23 cellular contexts compared by ENCODE assay signal in the genomic region with DNA sequence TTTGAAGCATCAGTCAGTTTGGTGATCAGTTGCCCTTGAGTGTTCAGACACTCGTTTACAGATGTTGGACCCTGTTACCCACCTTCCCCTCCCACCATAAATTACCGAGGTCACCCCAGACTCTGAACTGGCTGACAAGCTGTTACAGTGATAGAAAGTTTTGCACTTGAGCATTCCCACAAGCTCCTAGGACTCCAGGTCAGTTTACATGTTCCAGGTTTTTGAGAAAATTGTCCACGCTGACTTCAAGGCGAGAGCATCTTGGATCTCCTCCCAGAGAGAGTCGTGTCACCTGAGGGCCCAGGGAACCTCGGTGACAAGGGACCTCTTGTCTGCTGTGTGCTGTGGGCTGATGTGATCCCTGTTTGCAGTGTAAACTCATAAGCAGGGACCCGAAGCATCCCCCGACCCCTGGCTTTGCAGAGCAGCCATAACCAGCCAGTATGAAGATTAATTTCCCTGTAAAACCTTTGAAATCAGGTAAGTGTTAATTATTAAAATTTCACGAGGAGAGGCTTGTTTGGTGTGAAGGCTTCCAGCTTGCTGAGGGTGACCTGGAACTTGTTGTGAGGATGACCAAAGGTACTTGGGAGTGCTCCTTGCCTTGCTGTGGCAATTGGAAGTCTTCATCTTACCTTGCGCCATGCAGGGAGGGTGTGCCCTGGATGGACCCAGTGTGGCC.
"Had no signal": no experiment of that assay in that cellular context is flagged by ENCODE, and none has a peak within 500 bp of the region (broad histone marks: within the 10 kb centered on the region; RNA-seq: fewer than 3 reads in every experiment).

No MANE protein-coding gene starts in this region.

- H3K9me3 ChIP-seq: SJSA1 had no signal

- H3K36me3 ChIP-seq: brain microvascular endothelial cell, cardiac muscle cell, SJSA1 had no signal

- H3K27ac ChIP-seq: brain microvascular endothelial cell, cardiac muscle cell, SJSA1 had no signal

- H3K27me3 ChIP-seq: brain microvascular endothelial cell, cardiac muscle cell, SJSA1 had no signal

- ATAC-seq: activated CD4-positive, CD25-positive, alpha-beta regulatory T cell treated with anti-CD3 and anti-CD28 coated beads, Interleukin-2, amount 50 U/mL, for 24 hours; activated CD8-positive, alpha-beta T cell treated with anti-CD3 and anti-CD28 coated beads, Interleukin-2, amount 10 ng/mL, durations not matched to agents 7 days and 5 days; SK-N-SH treated with all-trans-retinoic acid at 6 μM for 48 hours had no signal

- H3K4me3 ChIP-seq: cardiac muscle cell, SJSA1 had no signal

- H3K4me3 Mint-ChIP-seq: activated CD8-positive, alpha-beta T cell treated with anti-CD3 and anti-CD28 coated beads, Interleukin-2, amount 10 ng/mL, durations not matched to agents 7 days and 5 days; activated naive CD8-positive, alpha-beta T cell had no signal

- H3K27me3 Mint-ChIP-seq: activated naive CD8-positive, alpha-beta T cell had no signal

- FAIRE-seq: RCC 7860 had no signal

- DNase-seq: activated CD4-positive, alpha-beta T cell treated with anti-CD3 and anti-CD28 coated beads for 4 hours; activated CD8-positive, alpha-beta memory T cell treated with anti-CD3 and anti-CD28 coated beads, Interleukin-2, amount 50 U/mL, for 48 hours; activated CD8-positive, alpha-beta T cell treated with anti-CD3 and anti-CD28 coated beads, Interleukin-2, amount 10 ng/mL, durations not matched to agents 7 days and 5 days; activated effector memory CD4-positive, alpha-beta T cell treated with Interleukin-2 at 50 U/mL for 16 hours; activated naive CD4-positive, alpha-beta T cell; activated T-cell treated with anti-CD3 and anti-CD28 coated beads, Interleukin-2, amount 50 U/mL, for 1 hour; amygdala; brain microvascular endothelial cell; Karpas-422; MM.1S; NCI-H1105; NCI-H1436; NCI-H187; NCI-H2081; NCI-H510A treated with DMSO at 0.1 percent for 48 hours; SHP77; SW 1271 had no signal

- H3K27ac Mint-ChIP-seq: activated CD8-positive, alpha-beta T cell treated with anti-CD3 and anti-CD28 coated beads, Interleukin-2, amount 10 ng/mL, durations not matched to agents 7 days and 5 days; activated naive CD8-positive, alpha-beta T cell had no signal
